8 cellular contexts compared by ENCODE assay signal in the genomic region with DNA sequence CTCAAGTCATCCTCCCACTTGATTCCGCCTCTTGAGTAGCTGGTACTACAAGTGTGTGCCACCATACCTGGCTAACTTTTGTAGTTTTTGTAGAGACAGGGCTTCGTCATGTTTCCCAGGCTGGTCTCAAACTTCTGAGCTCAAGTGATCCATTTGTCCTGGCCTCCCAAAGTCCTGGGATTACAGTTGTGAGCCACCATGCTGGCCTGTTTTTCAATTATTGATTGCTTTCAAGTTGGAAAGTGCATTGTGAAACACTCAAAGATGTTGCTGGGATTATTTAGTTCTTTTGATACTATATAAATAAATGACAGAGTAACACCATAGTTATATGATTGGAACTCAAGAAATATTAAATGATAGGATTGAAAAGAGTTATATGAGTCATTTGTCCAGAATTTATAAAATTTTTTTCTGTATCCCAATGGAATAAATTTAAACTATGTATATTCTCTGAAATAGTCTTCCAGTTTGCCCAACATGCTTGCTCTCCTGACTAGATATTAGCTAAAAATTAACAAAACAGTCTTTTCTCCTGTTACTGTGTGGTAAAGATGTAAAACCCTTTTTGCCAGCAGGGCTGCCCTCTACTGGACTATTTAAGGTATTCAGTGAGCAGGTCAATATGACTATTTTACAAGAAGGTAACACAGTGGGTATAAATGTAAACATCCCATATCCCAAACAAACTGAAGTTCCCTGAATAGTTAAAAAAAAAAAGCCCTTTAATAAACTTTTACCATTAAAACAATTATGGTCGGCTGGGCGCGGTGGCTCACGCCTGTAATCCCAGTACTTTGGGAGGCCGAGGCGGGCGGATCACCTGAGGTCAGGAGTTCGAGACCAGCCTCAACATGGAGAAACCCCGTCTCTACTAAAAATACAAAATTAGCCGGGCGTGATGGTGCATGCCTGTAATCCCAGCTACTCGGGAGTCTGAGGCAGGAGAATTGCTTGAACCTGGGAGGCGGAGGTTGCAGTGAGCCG. TPM values are rescaled to one million over a fixed set of nuclear protein-coding genes. Genes with fewer than 3 reads are reported as not detected.
DNase-seq lines count a peak whose midpoint lies in the region; ATAC-seq and TF ChIP-seq lines count a peak whose summit lies in the region.

No MANE protein-coding gene starts in this region.

- H3K36me3 Mint-ChIP-seq in CD4-positive, alpha-beta memory T cell: peaks cover 8 to 17% of the 10 kb centered on the region in 2 donors
- H3K36me3 Mint-ChIP-seq in activated CD4-positive, alpha-beta memory T cell treated with anti-CD3 and anti-CD28 coated beads, Interleukin-2, amount 10 ng/mL, durations not matched to agents 7 days and 5 days (ENCODE audit: low read depth): peaks cover 5% of the 10 kb centered on the region

- 85 to 94% methylated on average over 16 of the region's 16 CpGs for WGBS in sigmoid colon, 2 donors

- no peaks in the 10 kb centered on the region for H3K9me3 Mint-ChIP-seq in CD4-positive, alpha-beta memory T cell
- no peaks in the 10 kb centered on the region for H3K9me3 Mint-ChIP-seq in activated CD4-positive, alpha-beta memory T cell treated with anti-CD3 and anti-CD28 coated beads, Interleukin-2, amount 10 ng/mL, durations not matched to agents 7 days and 5 days

- TF ChIP-seq EP300 in sigmoid colon (IDR thresholded peaks at IDR 0.05): no peak

- no peaks in the 10 kb centered on the region for H3K27me3 Mint-ChIP-seq in CD4-positive, alpha-beta memory T cell
- H3K27me3 Mint-ChIP-seq in activated CD4-positive, alpha-beta memory T cell treated with anti-CD3 and anti-CD28 coated beads, Interleukin-2, amount 10 ng/mL, durations not matched to agents 7 days and 5 days: no peaks in the 10 kb centered on the region

- H3K27me3 ChIP-seq in CD4-positive, alpha-beta memory T cell (ENCODE audit: insufficient read depth, low read length): no peaks in the 10 kb centered on the region
- H3K27me3 ChIP-seq in sigmoid colon: no peaks in the 10 kb centered on the region

- no peaks in the 10 kb centered on the region for H3K36me3 ChIP-seq in CD4-positive, alpha-beta memory T cell (ENCODE audit: insufficient read depth, low read length)
- no peaks in the 10 kb centered on the region for H3K36me3 ChIP-seq in sigmoid colon

- POLR2A ChIA-PET in CD4-positive, alpha-beta memory T cell (lab: Charles Lee; ENCODE audit: partially characterized antibody): interaction anchor here (1.0 kb wide), 1 partner anchor 19 kb away, joined by 3 read pairs; no protein-coding TSS in a partner anchor
- POLR2A ChIA-PET in activated CD4-positive, alpha-beta memory T cell treated with anti-CD3 and anti-CD28 coated beads, Interleukin-2, amount 10 ng/mL, durations not matched to agents 7 days and 5 days (lab: Charles Lee): interaction anchor here (0.8 kb wide), 1 partner anchor 194 kb away, joined by 5 read pairs; no protein-coding TSS in a partner anchor

- TF ChIP-seq CTCF in sigmoid colon (IDR thresholded peaks at IDR 0.05): peak; percentile 24 to 62 (median 56)

- no peak overlapping the region for H3K4me3 ChIP-seq in CD4-positive, alpha-beta memory T cell (ENCODE audit: low read length in 2 of 2)
- no peak overlapping the region for H3K4me3 ChIP-seq in sigmoid colon

- CTCF ChIA-PET in CD4-positive, alpha-beta memory T cell (lab: Charles Lee; ENCODE audit: partially characterized antibody): interaction anchor here (0.6 to 7.0 kb wide), 22 partner anchors 8 to 586 kb away, joined by 3 to 79 read pairs (median 4); no protein-coding TSS in a partner anchor
- CTCF ChIA-PET in activated CD4-positive, alpha-beta memory T cell treated with anti-CD3 and anti-CD28 coated beads, Interleukin-2, amount 10 ng/mL, durations not matched to agents 7 days and 5 days (lab: Charles Lee): interaction anchor here (0.6 to 5.5 kb wide), 18 partner anchors 9 to 249 kb away, joined by 3 to 55 read pairs (median 4); no protein-coding TSS in a partner anchor

- H3K4me1 Mint-ChIP-seq in CD4-positive, alpha-beta memory T cell: peaks cover 11 to 16% (median 13%) of the 10 kb centered on the region in 4 donors
- peaks cover 6% of the 10 kb centered on the region for H3K4me1 Mint-ChIP-seq in activated CD4-positive, alpha-beta memory T cell treated with anti-CD3 and anti-CD28 coated beads, Interleukin-2, amount 10 ng/mL, durations not matched to agents 7 days and 5 days

- H3K27ac ChIP-seq in CD4-positive, alpha-beta memory T cell (ENCODE audit: low read depth, low read length): no peak overlapping the region
- no peak overlapping the region for H3K27ac ChIP-seq in sigmoid colon

- no peak for TF ChIP-seq POLR2A in sigmoid colon (IDR thresholded peaks at IDR 0.05)

- no peak overlapping the region for H3K4me3 Mint-ChIP-seq in CD4-positive, alpha-beta memory T cell
- no peak overlapping the region for H3K4me3 Mint-ChIP-seq in activated CD4-positive, alpha-beta memory T cell treated with anti-CD3 and anti-CD28 coated beads, Interleukin-2, amount 10 ng/mL, durations not matched to agents 7 days and 5 days

- ATAC-seq in GM18520 (IDR thresholded peaks at IDR 0.05; ENCODE audit: unreplicated experiment) (peak; percentile 69), HG03025 (IDR thresholded peaks at IDR 0.05; ENCODE audit: low FRiP score, unreplicated experiment) (peak; percentile 59), Right ventricle myocardium superior (ENCODE audit: poor library complexity) (peak; percentile 84)

- H3K9me3 ChIP-seq in CD4-positive, alpha-beta memory T cell (ENCODE audit: control insufficient read depth in 1 of 2, low read length in 2 of 2): no peaks in the 10 kb centered on the region
- no peaks in the 10 kb centered on the region for H3K9me3 ChIP-seq in sigmoid colon

- no peaks in the 10 kb centered on the region for H3K4me1 ChIP-seq in CD4-positive, alpha-beta memory T cell (ENCODE audit: insufficient read depth, low read length)
- H3K4me1 ChIP-seq in sigmoid colon: peaks cover 0 to 71% (median 61%) of the 10 kb centered on the region in 4 donors

- intact Hi-C loops in CD4-positive, alpha-beta memory T cell (cut with micrococcal nuclease): loop anchor here (1.0 to 5.0 kb wide), 3 partner anchors 42 to 213 kb away; a partner anchor contains a TSS
- intact Hi-C loops in Right ventricle myocardium superior (cut with DNase I): loop anchor here (5.0 to 10.0 kb wide), 3 partner anchors 41 to 196 kb away; a partner anchor contains a TSS
- intact Hi-C loops in sigmoid colon (cut with DNase I): loop anchor here (2.0 to 5.0 kb wide), 4 partner anchors 41 to 211 kb away; a partner anchor contains a TSS

- peak in 4 of 5 donors; percentile 29 to 40 (median 36) for DNase-seq in CD4-positive, alpha-beta memory T cell
- DNase-seq in NCI-H226 (peak; percentile 8), Right ventricle myocardium superior (no peak), sigmoid colon (no peak), GOT3 (lab: John Stamatoyannopoulos, UW) (no peak)
- peak; percentile 28 for DNase-seq in activated CD4-positive, alpha-beta memory T cell treated with anti-CD3 and anti-CD28 coated beads, Interleukin-2, amount 10 ng/mL, durations not matched to agents 7 days and 5 days

- peak overlapping the region in 1 of 7 donors; percentile 31 for H3K27ac Mint-ChIP-seq in CD4-positive, alpha-beta memory T cell
- no peak overlapping the region for H3K27ac Mint-ChIP-seq in activated CD4-positive, alpha-beta memory T cell treated with anti-CD3 and anti-CD28 coated beads, Interleukin-2, amount 10 ng/mL, durations not matched to agents 7 days and 5 days

RNA-seq across cellular contexts. Expression of a gene that starts 42.7 kb away (rescaled TPM):
- 10 to 100 TPM; 24.8 to 30.9 TPM for total RNA-seq in CD4-positive, alpha-beta memory T cell
- polyA plus RNA-seq in CD4-positive, alpha-beta memory T cell: 10 to 100 TPM; 25.2 to 26.5 TPM
- 10 to 100 TPM; 49.5 to 57.2 TPM for total RNA-seq in activated CD4-positive, alpha-beta memory T cell treated with anti-CD3 and anti-CD28 coated beads, Interleukin-2, amount 10 ng/mL, durations not matched to agents 7 days and 5 days
- 50.8 TPM for total RNA-seq in Right ventricle myocardium superior
- 10 to 100 TPM; 44.0 to 75.7 (median 54.8) TPM for total RNA-seq in sigmoid colon
- polyA plus RNA-seq in sigmoid colon: 10 to 100 TPM in 2 of 3 donors, 1 to 10 TPM in 1; 7.9 to 52.2 (median 16.8) TPM

Comparison
In these comparisons a context has a peak if more than half of its experiments do, and no peak if none do; other contexts are left out.
1. DNase-seq: peak in CD4-positive, alpha-beta memory T cell (4 of 5), NCI-H226 (single experiment) and activated CD4-positive, alpha-beta memory T cell treated with anti-CD3 and anti-CD28 coated beads, Interleukin-2, amount 10 ng/mL, durations not matched to agents 7 days and 5 days (single experiment); none in Right ventricle myocardium superior (single experiment), sigmoid colon (single experiment) and GOT3 (single experiment).
2. Peak in every context shown above with its lines, with median percentiles within 50 percentile points of each other: ATAC-seq.